7 cellular contexts compared by ENCODE assay signal in the genomic region with DNA sequence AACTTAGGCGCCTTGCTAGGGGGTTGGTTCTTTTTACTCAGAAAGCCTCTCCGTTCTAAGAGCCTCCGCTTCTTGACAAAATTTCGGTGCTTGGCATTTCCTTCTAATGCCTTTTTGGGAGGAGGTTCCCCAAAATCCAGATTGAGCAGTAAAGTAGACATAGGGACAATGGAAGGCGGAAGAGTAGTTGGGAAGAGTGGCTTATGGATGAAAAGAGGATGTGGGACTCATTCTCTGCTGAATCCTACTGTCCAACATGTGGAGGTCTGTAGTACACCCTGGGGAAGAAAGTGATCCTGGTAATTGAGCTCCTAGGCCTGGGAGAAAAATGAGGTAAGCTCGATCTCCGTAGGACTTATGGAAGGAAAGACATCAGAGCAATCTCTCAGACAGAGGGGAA.
DNase-seq lines count a peak whose midpoint lies in the region; ATAC-seq and TF ChIP-seq lines count a peak whose summit lies in the region.

No MANE protein-coding gene starts in this region.

- H3K9ac ChIP-seq in iPS-18a (ENCODE audit: low read length) = peak overlapping the region; percentile 89
- peak overlapping the region; percentile 71 to 94 for H3K9ac ChIP-seq in stomach smooth muscle (ENCODE audit: low read length in 2 of 2)

- H3K27ac ChIP-seq in iPS-18a (ENCODE audit: low read length) (no peak overlapping the region), stomach smooth muscle (ENCODE audit: low read length) (peak overlapping the region; percentile 86)

- H3K36me3 ChIP-seq in iPS-18a (ENCODE audit: control insufficient read depth, low read depth, low read length) (peaks cover 31% of the 10 kb centered on the region), stomach smooth muscle (ENCODE audit: control insufficient read depth in 2 of 2, insufficient read depth in 2 of 2, low read length in 2 of 2) (peaks cover 23 to 24% of the 10 kb centered on the region in 2 donors)

- H3K9me3 ChIP-seq in iPS-18a (ENCODE audit: control insufficient read depth, low read depth, low read length) = no peaks in the 10 kb centered on the region
- H3K9me3 ChIP-seq in stomach smooth muscle (ENCODE audit: control insufficient read depth in 2 of 2, low read length in 2 of 2) = no peaks in the 10 kb centered on the region

- H3K4me1 ChIP-seq in iPS-18a (ENCODE audit: control insufficient read depth, low read depth, low read length) = peaks cover 20% of the 10 kb centered on the region
- peaks cover 39% of the 10 kb centered on the region for H3K4me1 ChIP-seq in stomach smooth muscle (ENCODE audit: control insufficient read depth, insufficient read depth, low read length)

- H3K4me3 ChIP-seq in HFF-Myc (replicated peaks; ENCODE audit: low read depth, low read length) = peak overlapping the region; percentile 98
- H3K4me3 ChIP-seq in WI38 (ENCODE audit: low read depth, low read length) = peak overlapping the region; percentile 85
- H3K4me3 ChIP-seq in iPS-18a (ENCODE audit: low read length) = peak overlapping the region; percentile 100
- H3K4me3 ChIP-seq in stomach smooth muscle (ENCODE audit: low read length in 2 of 2) = peak overlapping the region; percentile 76 to 99

- DNase-seq in HFF-Myc (ENCODE audit: extremely low read depth, low read depth) (no peak), NCI-H1694 treated with DMSO at 0.1 percent for 48 hours (lab: John Stamatoyannopoulos, UW) (no peak)
- DNase-seq in activated T-cell treated with anti-CD3 and anti-CD28 coated beads, Interleukin-2, amount 50 U/mL, for 48 hours = no peak

- H3K27me3 ChIP-seq in iPS-18a (ENCODE audit: control insufficient read depth, insufficient read depth, low read length) = no peaks in the 10 kb centered on the region
- no peaks in the 10 kb centered on the region for H3K27me3 ChIP-seq in stomach smooth muscle (ENCODE audit: control insufficient read depth in 1 of 2, insufficient read depth in 2 of 2, low read length in 2 of 2)

- ATAC-seq in GM21360 (IDR thresholded peaks at IDR 0.05; ENCODE audit: unreplicated experiment) = no peak

- no peak for TF ChIP-seq CTCF in HFF-Myc (IDR thresholded peaks at IDR 0.05; ENCODE audit: low read depth, low read length, missing control alignments)
- no peak for TF ChIP-seq CTCF in WI38 (IDR thresholded peaks at IDR 0.05; ENCODE audit: low read depth, low read length)
